11 cellular contexts compared by ENCODE assay signal in the genomic region with DNA sequence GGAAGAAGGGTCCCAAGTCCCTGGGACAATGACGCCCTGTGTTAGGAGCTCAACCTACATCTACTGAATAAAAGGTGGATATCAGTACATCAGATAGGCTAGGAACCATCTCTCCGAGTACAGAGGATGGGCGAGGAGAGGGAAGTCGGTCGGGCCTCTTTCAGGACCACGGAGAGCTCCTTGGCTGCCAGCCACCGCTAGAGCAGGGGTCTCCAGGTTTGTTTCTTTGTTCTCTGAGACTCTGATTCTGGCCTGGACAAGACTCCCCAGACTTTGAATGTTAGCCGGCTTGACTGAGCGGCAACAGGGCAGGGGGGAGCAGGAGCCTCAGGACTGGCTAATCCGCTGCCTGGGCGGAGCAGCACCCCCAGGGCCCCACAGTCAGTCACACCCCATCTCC.
DNase-seq lines count a peak whose midpoint lies in the region; ATAC-seq and TF ChIP-seq lines count a peak whose summit lies in the region.
"Had no signal": no experiment of that assay in that cellular context is flagged by ENCODE, and none has a peak within 500 bp of the region (broad histone marks: within the 10 kb centered on the region; RNA-seq: fewer than 3 reads in every experiment).

No MANE protein-coding gene starts in this region.

- H3K4me1 ChIP-seq in A673 (ENCODE audit: insufficient read depth, low read length, poor library complexity, severe bottlenecking) = peaks cover 4% of the 10 kb centered on the region

- H3K9me3 Mint-ChIP-seq in immature natural killer cell = peaks cover 0 to 2% (median 0%) of the 10 kb centered on the region in 6 donors
- H3K9me3 Mint-ChIP-seq: stimulated activated memory B cell treated with anti-CD40 and anti-IgM and Interleukin-4, amounts not matched to agents 10 μg/mL and 1 μg/mL and 100 μg/mL, for 72 hours had no signal

- H3K27me3 Mint-ChIP-seq in immature natural killer cell (ENCODE audit: low read depth in 3 of 3) = peaks cover 8 to 34% (median 11%) of the 10 kb centered on the region in 3 donors

- in situ Hi-C loops in GM13977 (cut with MboI; ENCODE audit: low pct_unique_long_range_greater_than_20kb, low sequenced_read_pairs, unreplicated experiment) = no loop called here

- no peak overlapping the region for H3K27ac ChIP-seq in A673 (ENCODE audit: low read depth, low read length, poor library complexity, severe bottlenecking)
- H3K27ac ChIP-seq: right atrium auricular region had no signal

- no peak overlapping the region for H3K4me3 ChIP-seq in A673 (ENCODE audit: low read depth, low read length, poor library complexity, severe bottlenecking)
- H3K4me3 ChIP-seq: right atrium auricular region had no signal

- no peak for TF ChIP-seq CTCF in A673 (conservative IDR thresholded peaks at IDR 0.05; ENCODE audit: low read depth, low read length)
- no peak for TF ChIP-seq CTCF in GM13977 (IDR thresholded peaks at IDR 0.05; ENCODE audit: extremely low read depth, insufficient read depth, missing control alignments)

- intact Hi-C loops in A673 (cut with micrococcal nuclease; ENCODE audit: unreplicated experiment) = loop anchor here (5.0 to 10.0 kb wide), 4 partner anchors 476 to 1324 kb away; partner anchors contain the start of genes CHST13 and PLXNA1

- POLR2A ChIA-PET in A673 (lab: Charles Lee; ENCODE audit: low non-redundant PET) = no interaction called here

- no peak for ATAC-seq in GM19452 (IDR thresholded peaks at IDR 0.05; ENCODE audit: unreplicated experiment)
- no peak for ATAC-seq in HG02623 (IDR thresholded peaks at IDR 0.05; ENCODE audit: unreplicated experiment)
- ATAC-seq: stimulated activated memory B cell treated with anti-CD40 and anti-IgM and Interleukin-4, amounts not matched to agents 10 μg/mL and 1 μg/mL and 100 μg/mL, for 72 hours had no signal

- DNase-seq in A673 (ENCODE audit: low spot score) (peak; percentile 60), GM13977 (ENCODE audit: low spot score) (peak; percentile 60), SK-N-DZ (ENCODE audit: low spot score) (peak; percentile 39), immature natural killer cell (peak in 2 of 3 donors; percentile 10 to 12), epidermal melanocyte (ENCODE audit: insufficient read length, low spot score) (no peak), NCI-H128 (lab: John Stamatoyannopoulos, UW; ENCODE audit: unreplicated experiment) (no peak)
- DNase-seq: NCI-H1436 treated with DMSO at 0.1 percent for 48 hours had no signal

- H3K36me3 Mint-ChIP-seq in immature natural killer cell = peaks cover 0 to 4% (median 0%) of the 10 kb centered on the region in 3 donors
- H3K36me3 Mint-ChIP-seq: stimulated activated memory B cell treated with anti-CD40 and anti-IgM and Interleukin-4, amounts not matched to agents 10 μg/mL and 1 μg/mL and 100 μg/mL, for 72 hours had no signal

- H3K4me3 Mint-ChIP-seq in immature natural killer cell = no peak overlapping the region
- H3K4me3 Mint-ChIP-seq: stimulated activated memory B cell treated with anti-CD40 and anti-IgM and Interleukin-4, amounts not matched to agents 10 μg/mL and 1 μg/mL and 100 μg/mL, for 72 hours had no signal

- peaks cover 44% of the 10 kb centered on the region for H3K27me3 ChIP-seq in A673 (replicated peaks; ENCODE audit: insufficient read depth, low read depth, low read length, poor library complexity)

- no peaks in the 10 kb centered on the region for H3K36me3 ChIP-seq in A673 (ENCODE audit: insufficient read depth, low read length, poor library complexity, severe bottlenecking)
- H3K36me3 ChIP-seq: right atrium auricular region had no signal

- no peaks in the 10 kb centered on the region for H3K9me3 ChIP-seq in A673 (ENCODE audit: low read depth, low read length, poor library complexity, severe bottlenecking)
- H3K9me3 ChIP-seq: right atrium auricular region had no signal

- H3K27ac Mint-ChIP-seq in immature natural killer cell = no peak overlapping the region
- H3K27ac Mint-ChIP-seq: stimulated activated memory B cell treated with anti-CD40 and anti-IgM and Interleukin-4, amounts not matched to agents 10 μg/mL and 1 μg/mL and 100 μg/mL, for 72 hours had no signal

- BruUV-seq in A673 (replicated peaks; lab: Mats Ljungman, UMichigan) = no TSS peak

- CTCF ChIA-PET in A673 (lab: Charles Lee) = no interaction called here

- peaks cover 5 to 12% of the 10 kb centered on the region in 2 donors for H3K4me1 Mint-ChIP-seq in immature natural killer cell

Comparison
In these comparisons a context has a peak if more than half of its experiments do, and no peak if none do; other contexts are left out.
1. DNase-seq: peak in A673 (single experiment), GM13977 (single experiment), SK-N-DZ (single experiment) and immature natural killer cell (2 of 3); none in epidermal melanocyte (single experiment) and NCI-H128 (single experiment).